ENCODE assay signal across 8 cellular contexts in genomic region chr16:8885674-8886592, GRCh38. TPM values are rescaled to one million over a fixed set of nuclear protein-coding genes. Genes with fewer than 3 reads are reported as not detected.
DNase-seq lines count a peak whose midpoint lies in the region; ATAC-seq and TF ChIP-seq lines count a peak whose summit lies in the region.

No MANE protein-coding gene starts in this region.

- H3K36me3 ChIP-seq in right atrium auricular region = peaks cover 6% of the 10 kb centered on the region

- H3K27me3 Mint-ChIP-seq in T-helper 17 cell (peaks cover 13% of the 10 kb centered on the region), type B pancreatic cell (no peaks in the 10 kb centered on the region)

- no peaks in the 10 kb centered on the region for H3K9me3 Mint-ChIP-seq in type B pancreatic cell

- TF ChIP-seq CTCF in right atrium auricular region (IDR thresholded peaks at IDR 0.05) (no peak), type B pancreatic cell (conservative IDR thresholded peaks at IDR 0.05) (peak; percentile 43), GM20000 (IDR thresholded peaks at IDR 0.05; ENCODE audit: extremely low read depth, missing control alignments) (no peak)

- no peak overlapping the region for H3K4me3 ChIP-seq in right atrium auricular region

- H3K4me3 Mint-ChIP-seq in T-helper 17 cell = peak overlapping the region; percentile 63
- H3K4me3 Mint-ChIP-seq in type B pancreatic cell = peak overlapping the region; percentile 22

- H3K9me3 ChIP-seq in right atrium auricular region = no peaks in the 10 kb centered on the region
- H3K9me3 ChIP-seq in T-helper 17 cell (ENCODE audit: control insufficient read depth, low read length, poor library complexity, severe bottlenecking) = no peaks in the 10 kb centered on the region

- H3K4me1 Mint-ChIP-seq in T-helper 17 cell (peaks cover 15% of the 10 kb centered on the region), type B pancreatic cell (ENCODE audit: unreplicated experiment) (peaks cover 16% of the 10 kb centered on the region)

- H3K27ac Mint-ChIP-seq in T-helper 17 cell = peak overlapping the region; percentile 86
- peak overlapping the region; percentile 89 for H3K27ac Mint-ChIP-seq in type B pancreatic cell

- H3K27me3 ChIP-seq in right atrium auricular region = no peaks in the 10 kb centered on the region

- intact Hi-C loops in Right ventricle myocardium inferior (cut with DNase I) = no loop called here
- intact Hi-C loops in left ventricle myocardium superior (cut with micrococcal nuclease) = no loop called here

- DNase-seq in Right ventricle myocardium inferior (ENCODE audit: missing footprints) (no peak), right atrium auricular region (ENCODE audit: low spot score) (no peak), T-helper 17 cell (no peak), left ventricle myocardium superior (peak; percentile 37), type B pancreatic cell (ENCODE audit: extremely low spot score, unreplicated experiment) (no peak), GM20000 (ENCODE audit: low spot score) (no peak)

- H3K27ac ChIP-seq in right atrium auricular region = no peak overlapping the region

- H3K4me1 ChIP-seq in right atrium auricular region = peaks cover 0 to 26% of the 10 kb centered on the region in 2 donors

- H3K36me3 Mint-ChIP-seq in T-helper 17 cell (ENCODE audit: low read depth) = peaks cover 2% of the 10 kb centered on the region
- H3K36me3 Mint-ChIP-seq in type B pancreatic cell = peaks cover 11% of the 10 kb centered on the region

- ATAC-seq in Right ventricle myocardium inferior = peak; percentile 16
- no peak for ATAC-seq in T-helper 17 cell
- peak; percentile 27 for ATAC-seq in left ventricle myocardium superior
- ATAC-seq in GM18873 (IDR thresholded peaks at IDR 0.05; ENCODE audit: low FRiP score, unreplicated experiment) = no peak
- no peak for ATAC-seq in GM21529 (IDR thresholded peaks at IDR 0.05; ENCODE audit: unreplicated experiment)

RNA-seq across cellular contexts. Expression of gene LITAFD, which starts 3.8 kb away (rescaled TPM):
- total RNA-seq in Right ventricle myocardium inferior (not detected), right atrium auricular region (not detected), T-helper 17 cell (under 1 TPM in 1 of 2 donors, not detected in 1; 0.75 TPM), left ventricle myocardium superior (not detected), type B pancreatic cell (ENCODE audit: low replicate concordance) (not detected in 2 replicates)

RNA-seq across cellular contexts. Expression of gene CARHSP1, which starts 17.1 kb away (rescaled TPM):
- total RNA-seq in Right ventricle myocardium inferior (32.7 TPM), right atrium auricular region (10 to 100 TPM; 28.4 to 84.8 TPM), T-helper 17 cell (10 to 100 TPM; 25.4 to 30.4 TPM), left ventricle myocardium superior (23.8 TPM), type B pancreatic cell (ENCODE audit: low replicate concordance) (84.6 and 88.0 TPM in 2 replicates)

Comparison
In these comparisons a context has a peak if more than half of its experiments do, and no peak if none do; other contexts are left out.
1. ATAC-seq: peak in Right ventricle myocardium inferior (single experiment) and left ventricle myocardium superior (single experiment); none in T-helper 17 cell (single experiment), GM18873 (single experiment) and GM21529 (single experiment).